In the genomic region with DNA sequence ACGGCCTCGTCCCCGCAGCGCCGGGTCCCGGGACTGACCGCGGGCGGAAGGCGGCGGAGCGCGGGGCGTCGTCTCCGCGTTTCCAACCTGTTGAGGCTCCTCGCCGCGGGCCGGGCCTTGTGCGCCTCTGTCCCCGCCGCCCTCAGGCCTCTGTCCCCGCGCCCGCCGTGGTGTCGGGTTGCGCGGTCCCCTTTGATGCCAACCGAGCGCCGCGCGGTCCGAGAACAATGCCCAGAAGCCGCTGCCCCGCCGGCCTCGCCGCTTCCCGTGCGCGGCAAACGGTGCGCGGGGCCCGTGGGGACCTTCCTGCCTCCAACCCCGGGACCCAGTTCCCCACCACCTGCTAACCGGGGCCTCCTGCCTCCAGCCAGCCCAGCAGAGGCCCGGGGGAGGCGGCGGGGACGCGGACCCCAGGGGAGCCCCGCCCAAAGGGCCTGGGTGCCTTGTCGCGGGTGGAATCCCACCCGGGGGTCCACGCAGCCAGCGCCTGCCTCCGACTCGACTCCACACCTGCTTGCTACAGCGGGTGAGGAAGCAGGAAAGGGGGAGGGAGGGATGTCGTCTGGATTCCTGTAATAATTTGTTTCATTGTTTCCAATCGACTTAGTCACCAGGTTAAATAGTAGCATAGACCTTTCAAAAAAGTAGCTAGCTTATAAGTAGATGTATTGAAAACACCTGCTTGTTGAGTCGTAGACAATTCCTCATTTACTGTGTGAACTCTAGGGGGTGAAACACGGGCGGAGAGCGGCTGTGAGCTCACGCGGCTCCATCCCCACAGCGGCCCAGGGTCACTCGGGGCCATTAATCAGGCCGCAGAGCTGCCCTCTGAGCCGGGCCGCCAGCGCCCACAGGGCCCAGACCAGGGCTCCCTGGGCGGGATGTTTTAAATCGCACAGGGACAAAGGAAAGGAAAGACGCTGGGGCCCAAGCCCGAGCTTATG, we compare ENCODE assay signal across 9 cellular contexts. TPM values are rescaled to one million over a fixed set of nuclear protein-coding genes. Genes with fewer than 3 reads are reported as not detected.
DNase-seq lines count a peak whose midpoint lies in the region; ATAC-seq and TF ChIP-seq lines count a peak whose summit lies in the region.
"Had no signal": no experiment of that assay in that cellular context is flagged by ENCODE, and none has a peak within 500 bp of the region (broad histone marks: within the 10 kb centered on the region; RNA-seq: fewer than 3 reads in every experiment).

No MANE protein-coding gene starts in this region.

- H3K9me3 Mint-ChIP-seq in endothelial cell (ENCODE audit: unreplicated experiment) (no peaks in the 10 kb centered on the region), nephron progenitor cell (peaks cover 10% of the 10 kb centered on the region)

- peaks cover 8% of the 10 kb centered on the region for H3K27me3 Mint-ChIP-seq in endothelial cell (ENCODE audit: unreplicated experiment)
- H3K27me3 Mint-ChIP-seq in nephron progenitor cell (ENCODE audit: low read depth, poor library complexity), result peaks cover 27% of the 10 kb centered on the region

- no peak for TF ChIP-seq POLR2A in Peyer's patch (IDR thresholded peaks at IDR 0.05)

- peak overlapping the region; percentile 34 to 64 (median 56) for H3K4me3 ChIP-seq in Peyer's patch

- H3K36me3 Mint-ChIP-seq in endothelial cell (ENCODE audit: low read depth, unreplicated experiment) (peaks cover 3% of the 10 kb centered on the region), nephron progenitor cell (ENCODE audit: low read depth) (peaks cover 5% of the 10 kb centered on the region)

- H3K27ac ChIP-seq in C4-2B (peak overlapping the region; percentile 45), Peyer's patch (peak overlapping the region; percentile 32 to 83 (median 71))
- H3K27ac ChIP-seq: foreskin keratinocyte had no signal

- H3K27ac Mint-ChIP-seq in endothelial cell (ENCODE audit: unreplicated experiment), result peak overlapping the region; percentile 74
- H3K27ac Mint-ChIP-seq in nephron progenitor cell, result peak overlapping the region; percentile 85

- peaks cover 0 to 31% (median 11%) of the 10 kb centered on the region in 4 donors for H3K4me1 ChIP-seq in Peyer's patch

- TF ChIP-seq CTCF in C4-2B (conservative IDR thresholded peaks at IDR 0.05) (no peak), Peyer's patch (IDR thresholded peaks at IDR 0.05) (no peak), endothelial cell (IDR thresholded peaks at IDR 0.05; ENCODE audit: unreplicated experiment) (no peak), nephron progenitor cell (IDR thresholded peaks at IDR 0.05) (no peak)

- peaks cover 0 to 4% of the 10 kb centered on the region in 2 donors for H3K27me3 ChIP-seq in Peyer's patch

- peaks cover 18% of the 10 kb centered on the region for H3K4me1 Mint-ChIP-seq in endothelial cell (ENCODE audit: unreplicated experiment)
- peaks cover 62% of the 10 kb centered on the region for H3K4me1 Mint-ChIP-seq in nephron progenitor cell

- DNase-seq in Peyer's patch (no peak), endothelial cell (ENCODE audit: low spot score) (peak; percentile 53), nephron progenitor cell (peak; percentile 80), occipital lobe (lab: John Stamatoyannopoulos, UW) (no peak), NCI-H1048 (lab: John Stamatoyannopoulos, UW) (no peak)

- no peaks in the 10 kb centered on the region for H3K9me3 ChIP-seq in Peyer's patch

- no peak for ATAC-seq in GM18907 (IDR thresholded peaks at IDR 0.05; ENCODE audit: unreplicated experiment)
- ATAC-seq in GM19467 (IDR thresholded peaks at IDR 0.05; ENCODE audit: unreplicated experiment), result no peak
- ATAC-seq: foreskin keratinocyte had no signal

- H3K36me3 ChIP-seq in Peyer's patch, result no peaks in the 10 kb centered on the region

- H3K4me3 Mint-ChIP-seq in endothelial cell (ENCODE audit: unreplicated experiment) (peak overlapping the region; percentile 82), nephron progenitor cell (peak overlapping the region; percentile 80)

RNA-seq across cellular contexts. Expression of a gene that starts 1.1 kb away (rescaled TPM):
- total RNA-seq in Peyer's patch (10 to 100 TPM; 18.6 to 85.0 (median 33.0) TPM), endothelial cell (ENCODE audit: unreplicated experiment) (61.1 TPM), occipital lobe (15.4 TPM)

Comparison
In these comparisons a context has a peak if more than half of its experiments do, and no peak if none do; other contexts are left out.
1. DNase-seq: peak in endothelial cell (single experiment) and nephron progenitor cell (single experiment); none in Peyer's patch (0 of 3), occipital lobe (single experiment) and NCI-H1048 (single experiment).